ENCODE assay signal across 8 cellular contexts in genomic region chr20:64080013-64080812, GRCh38. TPM values are rescaled to one million over a fixed set of nuclear protein-coding genes. Genes with fewer than 3 reads are reported as not detected.
DNase-seq lines count a peak whose midpoint lies in the region; ATAC-seq and TF ChIP-seq lines count a peak whose summit lies in the region.

Gene OPRL1, plus strand, starts transcription at chr20:64080082. Its CDS starts 12,639 bp downstream, at chr20:64092721.

- peaks cover 0 to 17% (median 16%) of the 10 kb centered on the region in 7 donors for H3K27me3 ChIP-seq in heart right ventricle
- peaks cover 11 to 22% (median 19%) of the 10 kb centered on the region in 3 donors for H3K27me3 ChIP-seq in gastrocnemius medialis

- H3K9me3 ChIP-seq in heart right ventricle (no peaks in the 10 kb centered on the region), gastrocnemius medialis (no peaks in the 10 kb centered on the region)

- peaks cover 16 to 62% (median 41%) of the 10 kb centered on the region in 9 donors for H3K4me1 ChIP-seq in heart right ventricle
- peaks cover 13 to 18% of the 10 kb centered on the region in 2 donors for H3K4me1 ChIP-seq in gastrocnemius medialis

- 6 to 8% methylated on average over 58 to 62 of the region's 62 CpGs for WGBS in heart right ventricle, 2 donors

- intact Hi-C loops in Right ventricle myocardium superior (cut with DNase I), result no loop called here
- intact Hi-C loops in left cardiac atrium (cut with DNase I), result no loop called here
- intact Hi-C loops in heart right ventricle (cut with DNase I), result loop anchor here in 5 of 10 donors (5.0 kb wide), 2 partner anchors 37 to 42 kb away; no protein-coding TSS in a partner anchor
- intact Hi-C loops in gastrocnemius medialis (cut with DNase I; ENCODE audit: low total_unique reads), result no loop called here

- TF ChIP-seq POLR2A in gastrocnemius medialis (IDR thresholded peaks at IDR 0.05), result no peak

- DNase-seq in Right ventricle myocardium superior, result no peak
- no peak for DNase-seq in left cardiac atrium
- peak; percentile 39 for DNase-seq in activated T-helper 9 cell treated with anti-CD3 and anti-CD28 coated beads, Interleukin-2, amount 50 U/mL, for 16 hours (ENCODE audit: low read depth)
- no peak for DNase-seq in heart right ventricle
- DNase-seq in gastrocnemius medialis, result peak in 1 of 2 donors; percentile 13
- no peak for DNase-seq in RPMI8226
- DNase-seq in DMS 273 treated with DMSO at 0.1 percent for 48 hours (lab: John Stamatoyannopoulos, UW), result no peak

- peaks cover 0 to 12% (median 0%) of the 10 kb centered on the region in 9 donors for H3K36me3 ChIP-seq in heart right ventricle
- H3K36me3 ChIP-seq in gastrocnemius medialis, result no peaks in the 10 kb centered on the region

- ATAC-seq in Right ventricle myocardium superior (ENCODE audit: poor library complexity), result peak; percentile 3
- no peak for ATAC-seq in left cardiac atrium
- peak in 5 of 8 donors; percentile 3 to 43 (median 4) for ATAC-seq in heart right ventricle
- ATAC-seq in gastrocnemius medialis, result peak; percentile 23 to 39
- no peak for ATAC-seq in HG03378 (IDR thresholded peaks at IDR 0.05; ENCODE audit: unreplicated experiment)

- H3K27ac ChIP-seq in heart right ventricle (peak within 1 kb of the TSS; percentile 67 to 95 (median 86)), gastrocnemius medialis (peak within 1 kb of the TSS; percentile 68 to 72 (median 69))

- no peak for TF ChIP-seq CTCF in heart right ventricle (IDR thresholded peaks at IDR 0.05)
- no peak for TF ChIP-seq CTCF in gastrocnemius medialis (IDR thresholded peaks at IDR 0.05 in 4 of 5, conservative IDR thresholded peaks at IDR 0.05 in 1 of 5)

- in situ Hi-C loops in gastrocnemius medialis (cut with MboI; ENCODE audit: low sequenced_read_pairs in 4 of 4), result no loop called here

- H3K4me3 ChIP-seq in heart right ventricle, result peak within 1 kb of the TSS; percentile 57 to 94 (median 84)
- H3K4me3 ChIP-seq in gastrocnemius medialis, result peak within 1 kb of the TSS; percentile 65 to 88 (median 74)

RNA-seq across cellular contexts. Expression of gene OPRL1, which starts in this region (rescaled TPM):
- total RNA-seq in Right ventricle myocardium superior (0.75 TPM), left cardiac atrium (under 1 TPM; 0.71 to 0.97 TPM), heart right ventricle (1 to 10 TPM in 1 of 10 donors, under 1 TPM in 9; 0.27 to 1.3 (median 0.42) TPM), gastrocnemius medialis (under 1 TPM; 0.10 to 0.68 (median 0.15) TPM)
- under 1 TPM; 0.19 to 0.29 TPM for polyA plus RNA-seq in heart right ventricle

Comparison
In these comparisons a context has a peak if more than half of its experiments do, and no peak if none do; other contexts are left out.
1. ATAC-seq: peak in heart right ventricle (5 of 8); none in left cardiac atrium (0 of 2) and HG03378 (single experiment).
2. Peak in ATAC-seq in Right ventricle myocardium superior; RNA of the gene not detected or under 1 TPM.
3. Peak in ATAC-seq, H3K4me3 ChIP-seq and H3K27ac ChIP-seq in gastrocnemius medialis; RNA of the gene not detected or under 1 TPM.